Comparison of ENCODE assay signal across 8 cellular contexts in the genomic region with DNA sequence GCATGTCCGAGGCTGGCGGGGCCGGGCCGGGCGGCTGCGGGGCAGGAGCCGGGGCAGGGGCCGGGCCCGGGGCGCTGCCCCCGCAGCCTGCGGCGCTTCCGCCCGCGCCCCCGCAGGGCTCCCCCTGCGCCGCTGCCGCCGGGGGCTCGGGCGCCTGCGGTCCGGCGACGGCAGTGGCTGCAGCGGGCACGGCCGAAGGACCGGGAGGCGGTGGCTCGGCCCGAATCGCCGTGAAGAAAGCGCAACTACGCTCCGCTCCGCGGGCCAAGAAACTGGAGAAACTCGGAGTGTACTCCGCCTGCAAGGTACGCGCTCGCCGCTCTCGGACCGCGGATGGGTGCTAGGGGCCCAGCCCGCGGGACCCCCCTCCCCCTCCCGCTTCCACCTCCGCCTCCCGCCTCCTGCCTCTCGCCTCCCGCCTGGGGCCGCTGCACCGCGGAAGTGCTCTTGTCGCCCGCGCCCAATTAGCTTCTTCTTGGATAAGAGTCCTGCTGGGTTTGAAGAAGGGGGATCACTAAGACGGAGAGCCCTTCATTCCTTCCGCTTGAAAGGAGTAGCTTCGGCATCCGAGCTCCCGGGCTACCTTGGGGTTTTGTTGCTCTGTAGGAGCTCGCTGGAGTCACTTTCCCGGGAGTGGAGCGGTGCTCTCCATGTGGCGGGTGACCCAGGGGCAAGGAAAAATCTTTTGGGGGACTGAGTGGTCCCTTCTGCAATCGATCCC. TPM values are rescaled to one million over a fixed set of nuclear protein-coding genes. Genes with fewer than 3 reads are reported as not detected.
DNase-seq lines count a peak whose midpoint lies in the region; ATAC-seq, FAIRE-seq and TF ChIP-seq lines count a peak whose summit lies in the region.

No MANE protein-coding gene starts in this region.

- H3K9me1 ChIP-seq in keratinocyte (ENCODE audit: control insufficient read depth, extremely low read depth, insufficient read depth, low read length) = no peaks in the 10 kb centered on the region

- no peaks in the 10 kb centered on the region for H3K9me3 ChIP-seq in keratinocyte (ENCODE audit: control insufficient read depth, low read depth, low read length)

- peak overlapping the region; percentile 91 for H3K4me2 ChIP-seq in keratinocyte (ENCODE audit: control insufficient read depth, extremely low read depth, insufficient read depth, low read depth, low read length)

- FAIRE-seq in keratinocyte (lab: Jason Lieb, UNC) = no peak

- peak overlapping the region; percentile 98 for H3K4me3 Mint-ChIP-seq in central memory CD8-positive, alpha-beta T cell

- H3K4me1 Mint-ChIP-seq in central memory CD8-positive, alpha-beta T cell = peaks cover 42% of the 10 kb centered on the region

- peak overlapping the region; percentile 59 to 77 (median 72) for H3K4me3 ChIP-seq in keratinocyte (ENCODE audit: control insufficient read depth in 2 of 3, extremely low read depth in 1 of 3, insufficient read depth in 2 of 3, low read depth in 1 of 3, low read length in 3 of 3)

- H3K4me1 ChIP-seq in keratinocyte (ENCODE audit: control insufficient read depth, extremely low read depth, insufficient read depth, low read length) = peaks cover 8% of the 10 kb centered on the region

- DNase-seq in NCI-H345 (lab: John Stamatoyannopoulos, UW) = peak; percentile 48
- DNase-seq in NCI-H345 treated with DMSO at 0.1 percent for 48 hours (lab: John Stamatoyannopoulos, UW; ENCODE audit: unreplicated experiment) = no peak
- DNase-seq in NCI-H2029 (lab: John Stamatoyannopoulos, UW) = peak; percentile 62
- DNase-seq in activated CD4-positive, CD25-positive, alpha-beta regulatory T cell (lab: John Stamatoyannopoulos, UW) = peak; percentile 18 to 40 (median 23)
- peak; percentile 41 to 53 for DNase-seq in central memory CD8-positive, alpha-beta T cell (ENCODE audit: low spot score in 2 of 2)
- DNase-seq in keratinocyte (ENCODE audit: low read depth, low spot score) = no peak
- DNase-seq in stimulated activated CD4-positive, alpha-beta T cell treated with anti-CD3 and anti-CD28 coated beads, Interleukin-12 subunit alpha, Interleukin-12 subunit beta, amount 100 ng/mL, for 48 hours (ENCODE audit: low read depth in 2 of 3, low spot score in 1 of 3) = peak in 2 of 3 donors; percentile 55 to 67

- no peaks in the 10 kb centered on the region for H4K20me1 ChIP-seq in keratinocyte (ENCODE audit: control insufficient read depth, extremely low read depth, insufficient read depth, low read length)

- ATAC-seq in HG02870 (IDR thresholded peaks at IDR 0.05; ENCODE audit: unreplicated experiment) = peak; percentile 44
- peak; percentile 21 for ATAC-seq in central memory CD8-positive, alpha-beta T cell (replicated peaks; ENCODE audit: extremely low read depth, poor library complexity, severe bottlenecking)

- peak overlapping the region; percentile 45 for H3K9ac ChIP-seq in keratinocyte (ENCODE audit: control insufficient read depth, extremely low read depth, insufficient read depth, low read length)

- H3K27me3 Mint-ChIP-seq in central memory CD8-positive, alpha-beta T cell = no peaks in the 10 kb centered on the region

- no peak overlapping the region for H3K27ac ChIP-seq in keratinocyte (ENCODE audit: control insufficient read depth, insufficient read depth, low read length)

- H3K79me2 ChIP-seq in keratinocyte (ENCODE audit: control insufficient read depth, insufficient read depth, low read length) = no peaks in the 10 kb centered on the region

- H3K27me3 ChIP-seq in keratinocyte (ENCODE audit: control insufficient read depth, extremely low read depth, insufficient read depth, low read length) = no peaks in the 10 kb centered on the region

- peak overlapping the region; percentile 87 for H2AFZ ChIP-seq in keratinocyte (ENCODE audit: control insufficient read depth, low read length)

- peak in 2 of 3 experiments; percentile 19 to 49 for TF ChIP-seq CTCF in keratinocyte (optimal IDR thresholded peaks at IDR 0.05 in 1 of 3, IDR thresholded peaks at IDR 0.05 in 1 of 3, conservative IDR thresholded peaks at IDR 0.05 in 1 of 3; ENCODE audit: extremely low read depth in 1 of 3, insufficient read depth in 2 of 3, low read length in 3 of 3)

- H3K36me3 Mint-ChIP-seq in central memory CD8-positive, alpha-beta T cell (ENCODE audit: insufficient read depth) = peaks cover 18% of the 10 kb centered on the region

- no peaks in the 10 kb centered on the region for H3K36me3 ChIP-seq in keratinocyte (ENCODE audit: control insufficient read depth in 2 of 2, extremely low read depth in 1 of 2, insufficient read depth in 2 of 2, low read length in 2 of 2)

- H3K9me3 Mint-ChIP-seq in central memory CD8-positive, alpha-beta T cell = no peaks in the 10 kb centered on the region

- dilution Hi-C loops in keratinocyte (cut with MboI; ENCODE audit: extremely low pct_ligation_motif_present, low sequenced_read_pairs) = no loop called here

- peak overlapping the region; percentile 97 for H3K27ac Mint-ChIP-seq in central memory CD8-positive, alpha-beta T cell (ENCODE audit: low read depth)

RNA-seq across cellular contexts. Expression of a gene that starts 0.4 kb away (rescaled TPM):
- 3.3 to 4.6 TPM (median 3.7 TPM) in 3 replicates for polyA plus RNA-seq in keratinocyte
- polyA plus RNA-seq in keratinocyte (2011; ENCODE audit: low read depth) = 27.3 TPM
- 2.9 and 5.7 TPM in 2 replicates for polyA plus RNA-seq in keratinocyte (2011; cell fraction: cytosol; rRNA removed)
- polyA plus RNA-seq in keratinocyte (2011; cell fraction: nucleus; rRNA removed) = 3.9 and 5.5 TPM in 2 replicates
- polyA plus RNA-seq in keratinocyte (2012; ENCODE audit: low replicate concordance) = 3.0 and 8.2 TPM in 2 replicates
- 1.4 to 6.0 TPM (median 2.1 TPM) in 3 replicates for polyA minus RNA-seq in keratinocyte
- 3.8 TPM for polyA minus RNA-seq in keratinocyte (2011; cell fraction: cytosol; rRNA and poly(A)+ RNA removed)
- polyA minus RNA-seq in keratinocyte (2011; cell fraction: nucleus; rRNA and poly(A)+ RNA removed) = 5.0 and 5.3 TPM in 2 replicates

RNA-seq across cellular contexts. Expression of a gene that starts 28.6 kb away (rescaled TPM):
- polyA plus RNA-seq in keratinocyte = not detected in 3 replicates
- not detected for polyA plus RNA-seq in keratinocyte (2011; ENCODE audit: low read depth)
- polyA plus RNA-seq in keratinocyte (2011; cell fraction: cytosol; rRNA removed) = not detected in 2 replicates
- polyA plus RNA-seq in keratinocyte (2011; cell fraction: nucleus; rRNA removed) = not detected in 2 replicates
- polyA plus RNA-seq in keratinocyte (2012; ENCODE audit: low replicate concordance) = 0.16 and 0.35 TPM in 2 replicates
- not detected in 3 replicates for polyA minus RNA-seq in keratinocyte
- polyA minus RNA-seq in keratinocyte (2011; cell fraction: cytosol; rRNA and poly(A)+ RNA removed) = not detected
- polyA minus RNA-seq in keratinocyte (2011; cell fraction: nucleus; rRNA and poly(A)+ RNA removed) = not detected in 2 replicates

Comparison
In these comparisons a context has a peak if more than half of its experiments do, and no peak if none do; other contexts are left out.
1. DNase-seq: peak in NCI-H345 (single experiment), NCI-H2029 (single experiment), activated CD4-positive, CD25-positive, alpha-beta regulatory T cell (4 of 4), central memory CD8-positive, alpha-beta T cell (2 of 2) and stimulated activated CD4-positive, alpha-beta T cell treated with anti-CD3 and anti-CD28 coated beads, Interleukin-12 subunit alpha, Interleukin-12 subunit beta, amount 100 ng/mL, for 48 hours (2 of 3); none in NCI-H345 treated with DMSO at 0.1 percent for 48 hours (single experiment) and keratinocyte (single experiment).